1 cellular context compared by ENCODE assay signal in the genomic region with DNA sequence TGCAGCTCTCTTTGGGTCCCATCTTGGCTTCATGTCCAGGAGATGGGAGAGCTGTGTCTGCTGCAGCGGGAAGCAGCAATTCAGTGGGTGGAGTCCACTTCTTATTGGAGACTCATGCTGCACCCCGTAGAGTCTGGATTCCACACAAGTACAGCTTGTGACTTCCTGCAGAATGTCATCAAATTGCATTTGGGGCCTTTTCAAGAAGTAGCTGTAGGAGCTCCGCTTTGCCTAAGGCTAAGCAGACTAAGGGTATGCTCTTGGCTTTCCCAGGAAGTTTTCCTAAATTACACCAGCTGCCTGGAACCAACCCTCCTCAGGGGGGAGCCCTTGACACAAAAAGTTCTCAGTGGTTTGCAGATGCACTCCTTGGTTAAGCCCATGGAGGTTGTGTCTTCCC.
TF ChIP-seq lines count a peak whose summit lies in the region.

No MANE protein-coding gene starts in this region.

TF ChIP-seq in GM12878, 131 proteins besides CTCF, POLR2A, EP300 and RAD21:
- peak; percentile 32; the same call in 1 of the 2 replicates for TF ChIP-seq SMC3 (IDR thresholded peaks at IDR 0.05; ENCODE audit: borderline replicate concordance, low read length)
- TF ChIP-seq ATF7 (IDR thresholded peaks at IDR 0.05; ENCODE audit: low read depth) = no peak
TF ChIP-seq in GM12878: peak in this region for 1.
